In the genomic region with DNA sequence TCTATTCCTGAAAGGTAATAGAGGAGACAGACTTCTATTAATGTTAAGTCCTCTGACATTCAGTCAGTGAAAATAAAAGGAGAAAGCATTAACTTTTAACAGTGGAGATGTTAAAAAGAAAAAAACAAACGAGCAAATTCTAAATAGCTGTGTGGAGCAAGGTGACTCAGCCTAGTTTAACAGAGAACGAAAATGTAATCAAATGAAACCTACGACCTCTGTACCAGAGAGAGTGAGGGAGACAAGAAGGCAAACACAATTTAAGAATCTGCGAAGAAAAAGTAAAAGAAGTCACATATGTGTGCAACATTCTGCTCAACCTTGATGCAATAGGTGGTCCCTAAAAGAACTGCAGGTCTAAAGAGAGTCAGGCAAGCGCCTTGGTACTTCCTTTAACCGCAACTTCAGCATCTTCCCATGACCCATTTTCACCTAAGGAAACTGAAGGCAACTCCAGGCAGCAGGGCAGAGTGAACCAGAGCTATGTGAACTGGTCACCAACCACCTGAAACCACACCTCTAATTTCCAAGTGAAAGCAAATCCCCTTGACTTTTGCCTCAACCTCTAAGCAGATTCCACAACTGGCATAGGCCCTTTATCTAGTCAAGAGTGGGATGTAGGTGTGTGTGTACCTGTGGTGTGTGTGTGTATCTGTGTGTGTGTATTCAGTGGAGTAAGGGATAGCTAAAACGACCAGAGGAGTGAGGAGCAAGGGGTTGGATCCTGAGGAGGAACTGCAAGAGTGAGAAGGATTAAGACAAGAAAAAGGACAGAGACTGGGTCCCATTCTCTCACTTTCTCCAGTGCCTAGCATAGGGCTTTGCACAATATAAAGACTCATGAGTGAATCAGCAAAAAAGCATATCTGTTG, we compare ENCODE assay signal across 1 cellular context.
TF ChIP-seq lines count a peak whose summit lies in the region.

No MANE protein-coding gene starts in this region.

TF ChIP-seq in H1, 55 proteins besides CTCF, POLR2A, EP300 and RAD21:
- TF ChIP-seq SP1 (IDR thresholded peaks at IDR 0.05; ENCODE audit: low read depth, low read length) (no peak), SIRT6 (IDR thresholded peaks at IDR 0.05; ENCODE audit: low read length) (no peak), GABPA (IDR thresholded peaks at IDR 0.05; ENCODE audit: borderline replicate concordance, insufficient read depth, low read length) (no peak), RFX5 (IDR thresholded peaks at IDR 0.05; ENCODE audit: borderline replicate concordance, low read depth, low read length) (no peak), CBX8 (IDR thresholded peaks at IDR 0.05; ENCODE audit: borderline replicate concordance, low read depth, low read length) (no peak), JUN (IDR thresholded peaks at IDR 0.05; ENCODE audit: low read depth, low read length) (no peak), FOSL1 (IDR thresholded peaks at IDR 0.05; ENCODE audit: insufficient read depth, low read depth, low read length) (no peak), HDAC6 (IDR thresholded peaks at IDR 0.05; ENCODE audit: low read depth, low read length) (no peak), POU5F1 (IDR thresholded peaks at IDR 0.05; ENCODE audit: low read depth, low read length) (no peak)
TF ChIP-seq in H1: peak in this region for 0.
